1 cellular context compared by ENCODE assay signal in genomic region chr15:60381148-60381788, GRCh38.
TF ChIP-seq lines count a peak whose summit lies in the region.

No MANE protein-coding gene starts in this region.

TF ChIP-seq in HepG2, 621 proteins besides CTCF, POLR2A, EP300 and RAD21:
- TF ChIP-seq SRSF4 (IDR thresholded peaks at IDR 0.05; ENCODE audit: low read depth, low read length, poor library complexity, severe bottlenecking) (no peak), ZNF7 (CRISPR knock-in tag; IDR thresholded peaks at IDR 0.05) (peak; percentile 56; the same call in 1 of the 2 replicates)
